In the genomic region with DNA sequence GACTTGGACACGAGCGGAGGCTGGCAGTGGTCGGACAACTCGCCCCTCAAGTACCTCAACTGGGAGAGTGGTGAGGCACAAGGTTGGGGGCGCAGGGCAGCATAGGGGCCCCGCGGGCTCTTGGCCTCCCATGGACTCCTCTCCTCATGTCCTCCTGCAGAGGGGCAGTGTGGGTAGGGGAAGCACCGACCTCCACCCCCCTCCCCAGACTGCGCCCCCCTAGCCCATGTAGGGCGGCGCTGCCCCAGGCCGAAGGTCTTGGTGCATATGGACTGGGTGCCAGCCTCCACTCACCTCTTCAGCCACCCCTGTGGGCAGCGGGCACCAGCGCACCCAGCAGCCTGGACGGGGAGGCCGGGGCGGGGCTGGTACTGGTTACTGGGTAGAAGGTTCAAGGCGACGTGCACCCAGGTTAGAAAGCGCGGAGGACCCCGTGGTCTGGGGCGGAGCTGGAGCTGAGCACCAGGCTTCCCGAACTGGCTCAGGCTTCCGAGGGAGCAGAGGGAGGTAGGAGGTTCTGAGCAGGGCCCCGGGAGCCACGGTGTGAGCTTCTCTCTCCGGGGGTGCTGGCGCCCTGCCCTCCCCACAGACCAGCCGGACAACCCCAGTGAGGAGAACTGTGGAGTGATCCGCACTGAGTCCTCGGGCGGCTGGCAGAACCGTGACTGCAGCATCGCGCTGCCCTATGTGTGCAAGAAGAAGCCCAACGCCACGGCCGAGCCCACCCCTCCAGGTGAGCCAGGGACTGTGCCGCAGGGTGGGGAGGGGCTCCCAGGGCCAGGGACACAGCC, we compare ENCODE assay signal across 21 cellular contexts. TPM values are rescaled to one million over a fixed set of nuclear protein-coding genes. Genes with fewer than 3 reads are reported as not detected.
A peak's percentile ranks its signal among the peaks of the same experiment; 100 is the strongest.
DNase-seq lines count a peak whose midpoint lies in the region; ATAC-seq, FAIRE-seq and TF ChIP-seq lines count a peak whose summit lies in the region.
"Had no signal": no experiment of that assay in that cellular context is flagged by ENCODE, and none has a peak within 500 bp of the region (broad histone marks: within the 10 kb centered on the region; RNA-seq: fewer than 3 reads in every experiment).

No MANE protein-coding gene starts in this region.

- H3K9ac ChIP-seq in H1 (replicated peaks in 1 of 4; ENCODE audit: extremely low read depth in 1 of 4, low read depth in 3 of 4, low read length in 3 of 4) (no peak overlapping the region), mesenchymal stem cell (ENCODE audit: low read length) (no peak overlapping the region), mesendoderm (ENCODE audit: low read length) (no peak overlapping the region)

- POLR2A ChIA-PET in H1 (lab: Charles Lee; ENCODE audit: partially characterized antibody) = no interaction called here

- H3K56ac ChIP-seq in H1 (replicated peaks; ENCODE audit: insufficient read length, low read depth, low read length) (no peak overlapping the region), mesendoderm (ENCODE audit: low read length) (no peak overlapping the region)

- H3K27ac ChIP-seq in H1 (ENCODE audit: low read depth, low read length) = no peak overlapping the region
- H3K27ac ChIP-seq in mesenchymal stem cell (ENCODE audit: low read length, poor library complexity, severe bottlenecking) = no peak overlapping the region
- H3K27ac ChIP-seq in mesendoderm (ENCODE audit: low read depth, low read length) = no peak overlapping the region

- H3K18ac ChIP-seq in H1 (ENCODE audit: extremely low read depth, low read length) (no peak overlapping the region), mesenchymal stem cell (ENCODE audit: low read depth in 1 of 2, low read length in 2 of 2) (no peak overlapping the region), mesendoderm (ENCODE audit: low read length) (no peak overlapping the region)

- H3K79me2 ChIP-seq in H1 (ENCODE audit: control insufficient read depth in 1 of 2, insufficient read depth in 2 of 2, low read length in 2 of 2) (no peaks in the 10 kb centered on the region), mesendoderm (ENCODE audit: control insufficient read depth, insufficient read depth, low read length) (no peaks in the 10 kb centered on the region)

- peak; percentile 59 for DNase-seq in activated effector memory CD4-positive, alpha-beta T cell treated with anti-CD3 and anti-CD28 coated beads, Interleukin-2, amount 50 U/mL, for 16 hours
- DNase-seq in activated effector memory CD4-positive, alpha-beta T cell treated with Interleukin-2 at 50 U/mL for 16 hours = no peak
- DNase-seq in H1 (ENCODE audit: low read depth in 1 of 2, low spot score in 2 of 2) (no peak), mesenchymal stem cell (no peak), urothelium cell line (ENCODE audit: low spot score) (no peak), HT-29 (ENCODE audit: low spot score) (no peak), mesendoderm (no peak)
- DNase-seq: 8988T; AML-193; C1 segment of cervical spinal cord; CD8-positive, alpha-beta T cell; GOT3; Kasumi-1; NCI-H1694 treated with DMSO at 0.1 percent for 48 hours; NCI-H446; NCI-H526; SIG-M5 had no signal

- H2AFZ ChIP-seq in H1 (ENCODE audit: low read length) (no peak overlapping the region), mesenchymal stem cell (ENCODE audit: low read depth, low read length) (no peak overlapping the region)

- no peak overlapping the region for H2BK12ac ChIP-seq in H1 (ENCODE audit: low read depth, low read length)
- H2BK12ac ChIP-seq in mesenchymal stem cell (ENCODE audit: low read length in 2 of 2) = no peak overlapping the region

- H2BK5ac ChIP-seq in H1 (ENCODE audit: low read depth, low read length) (no peak overlapping the region), mesenchymal stem cell (ENCODE audit: low read depth, low read length, poor library complexity, severe bottlenecking) (no peak overlapping the region), mesendoderm (ENCODE audit: low read length) (no peak overlapping the region)

- TF ChIP-seq EP300 in H1 (IDR thresholded peaks at IDR 0.05; ENCODE audit: borderline replicate concordance in 1 of 2, low read depth in 2 of 2, low read length in 2 of 2) = no peak

- H2BK20ac ChIP-seq in H1 (ENCODE audit: low read length) = no peak overlapping the region

- H2BK15ac ChIP-seq in H1 (ENCODE audit: low read length) (no peak overlapping the region), mesenchymal stem cell (ENCODE audit: low read depth, poor library complexity, severe bottlenecking) (no peak overlapping the region), mesendoderm (replicated peaks; ENCODE audit: low read depth) (no peak overlapping the region)

- H2AK5ac ChIP-seq in H1 (ENCODE audit: low read depth, low read length) = no peak overlapping the region
- H2AK5ac ChIP-seq in mesenchymal stem cell (ENCODE audit: low read length, severe bottlenecking) = no peak overlapping the region
- H2AK5ac ChIP-seq in mesendoderm (ENCODE audit: low read length) = no peak overlapping the region

- no peak overlapping the region for H4K91ac ChIP-seq in H1 (replicated peaks; ENCODE audit: insufficient read length, low read length)
- H4K91ac ChIP-seq in mesenchymal stem cell (ENCODE audit: low read length) = peak overlapping the region; percentile 37

- no peaks in the 10 kb centered on the region for H3K79me1 ChIP-seq in H1 (ENCODE audit: low read depth, low read length)
- H3K79me1 ChIP-seq in mesenchymal stem cell (replicated peaks; ENCODE audit: low read length, poor library complexity, severe bottlenecking) = peaks cover 54% of the 10 kb centered on the region
- no peaks in the 10 kb centered on the region for H3K79me1 ChIP-seq in mesendoderm (ENCODE audit: low read length)

- H3K4ac ChIP-seq in H1 (replicated peaks; ENCODE audit: insufficient read length, low read depth, low read length) (no peak overlapping the region), mesenchymal stem cell (ENCODE audit: low read depth in 1 of 2, low read length in 2 of 2) (no peak overlapping the region), mesendoderm (ENCODE audit: low read depth, low read length) (no peak overlapping the region)

- no peak for TF ChIP-seq POLR2A in H1 (IDR thresholded peaks at IDR 0.05; ENCODE audit: control extremely low read depth in 1 of 2, low read depth in 2 of 2, low read length in 2 of 2)

- H3K9me3 ChIP-seq in H1 (ENCODE audit: insufficient read depth in 2 of 2, low read depth in 1 of 2, low read length in 1 of 2) (no peaks in the 10 kb centered on the region), mesenchymal stem cell (ENCODE audit: control insufficient read depth, low read length) (no peaks in the 10 kb centered on the region)

- H3K4me3 ChIP-seq in H1 (ENCODE audit: extremely low read depth in 1 of 4, insufficient read depth in 2 of 4, low read depth in 3 of 4, low read length in 4 of 4) = no peak overlapping the region
- H3K4me3 ChIP-seq in mesenchymal stem cell (ENCODE audit: insufficient read depth in 1 of 2, low read depth in 1 of 2, low read length in 2 of 2) = no peak overlapping the region
- H3K4me3 ChIP-seq in mesendoderm (ENCODE audit: low read length) = no peak overlapping the region

- H3K14ac ChIP-seq in H1 (ENCODE audit: insufficient read length) (no peak overlapping the region), mesenchymal stem cell (ENCODE audit: low read length in 2 of 2) (no peak overlapping the region)

- no peaks in the 10 kb centered on the region for H3K27me3 ChIP-seq in H1 (replicated peaks in 1 of 4; ENCODE audit: control insufficient read depth in 3 of 4, extremely low read depth in 1 of 4, insufficient read depth in 3 of 4, low read length in 3 of 4)
- no peaks in the 10 kb centered on the region for H3K27me3 ChIP-seq in mesenchymal stem cell (ENCODE audit: control insufficient read depth in 1 of 2, insufficient read depth in 1 of 2, low read length in 2 of 2)
- no peaks in the 10 kb centered on the region for H3K27me3 ChIP-seq in mesendoderm (ENCODE audit: insufficient read depth, low read length, poor library complexity)

- no peaks in the 10 kb centered on the region for H4K20me1 ChIP-seq in H1 (replicated peaks in 1 of 2; ENCODE audit: control insufficient read depth in 1 of 2, insufficient read depth in 2 of 2, low read length in 2 of 2)

- H3K23ac ChIP-seq in H1 (ENCODE audit: insufficient read length) (no peak overlapping the region), mesenchymal stem cell (ENCODE audit: low read length in 2 of 2) (no peak overlapping the region), mesendoderm (ENCODE audit: low read length) (no peak overlapping the region)

- H4K8ac ChIP-seq in H1 (ENCODE audit: extremely low read depth, insufficient read depth, low read length) (0 out of 2 replicates have a peak overlapping the region, but pooled peaks have one; percentile 25), mesenchymal stem cell (ENCODE audit: low read length) (no peak overlapping the region), mesendoderm (ENCODE audit: low read depth, low read length) (no peak overlapping the region)

- no peaks in the 10 kb centered on the region; a peak in 2 of 7 replicates for H3K4me1 ChIP-seq in H1 (replicated peaks in 1 of 4; ENCODE audit: control insufficient read depth in 3 of 4, insufficient read depth in 4 of 4, low read length in 3 of 4)
- H3K4me1 ChIP-seq in mesenchymal stem cell (ENCODE audit: control insufficient read depth, insufficient read depth, low read depth, low read length) = peaks cover 16% of the 10 kb centered on the region
- no peaks in the 10 kb centered on the region for H3K4me1 ChIP-seq in mesendoderm (ENCODE audit: control insufficient read depth, low read depth, low read length)

- H3K36me3 ChIP-seq in H1 (ENCODE audit: control insufficient read depth in 2 of 4, insufficient read depth in 4 of 4, low read length in 3 of 4) = no peaks in the 10 kb centered on the region; a peak in 1 of 8 replicates
- H3K36me3 ChIP-seq in mesenchymal stem cell (ENCODE audit: control insufficient read depth in 1 of 2, insufficient read depth in 2 of 2, low read depth in 1 of 2, low read length in 2 of 2) = peaks cover 58 to 70% of the 10 kb centered on the region in 2 experiments
- peaks cover 12% of the 10 kb centered on the region for H3K36me3 ChIP-seq in mesendoderm (ENCODE audit: control insufficient read depth, insufficient read depth, low read length)

- H3K23me2 ChIP-seq in H1 (ENCODE audit: low read depth, low read length) = no peaks in the 10 kb centered on the region

- no peak; a peak in 1 of 4 replicates for TF ChIP-seq RAD21 in H1 (IDR thresholded peaks at IDR 0.05 in 1 of 2, conservative IDR thresholded peaks at IDR 0.05 in 1 of 2; ENCODE audit: low read depth in 2 of 2, low read length in 2 of 2)

- H4K5ac ChIP-seq in H1 (ENCODE audit: insufficient read length, low read depth, low read length) (no peak overlapping the region), mesendoderm (ENCODE audit: low read length) (no peak overlapping the region)

- 94% methylated on average over 33 of the region's 40 CpGs; no CpG with 5 or more reads in 1 of the 2 experiments for WGBS in H1 (ENCODE audit: extremely low coverage in 1 of 2, insufficient coverage in 1 of 2, insufficient read length in 1 of 2, insufficient replicate concordance in 2 of 2, low coverage in 1 of 2, low lambda C conversion rate in 2 of 2, missing lambda C conversion rate in 1 of 2), 2 experiments
- 96% methylated on average over 37 of the region's 40 CpGs for WGBS in mesenchymal stem cell
- no CpG with 5 or more reads among the region's 40 CpGs for WGBS in mesendoderm (ENCODE audit: extremely low coverage, insufficient coverage, low lambda C conversion rate)

- ATAC-seq in HG02884 (IDR thresholded peaks at IDR 0.05; ENCODE audit: unreplicated experiment) = no peak
- ATAC-seq: CD8-positive, alpha-beta T cell had no signal

- FAIRE-seq in H1 (lab: Jason Lieb, UNC) (no peak), urothelium cell line (lab: Jason Lieb, UNC) (peak; percentile 48)
- FAIRE-seq: G401.6, GM12892, GM19239 had no signal

- TF ChIP-seq CTCF in H1 (IDR thresholded peaks at IDR 0.05; ENCODE audit: control extremely low read depth in 1 of 3, insufficient read depth in 1 of 3, low read depth in 1 of 3, low read length in 3 of 3) = no peak

- CTCF ChIA-PET in H1 (lab: Charles Lee; ENCODE audit: partially characterized antibody) = interaction anchor here (0.6 to 1.4 kb wide), 3 partner anchors 18 to 29 kb away, joined by 3 to 5 read pairs (median 3); no protein-coding TSS in a partner anchor

- H2BK120ac ChIP-seq in H1 (replicated peaks; ENCODE audit: low read depth, low read length) = no peak overlapping the region
- H2BK120ac ChIP-seq in mesenchymal stem cell (ENCODE audit: low read depth, low read length) = no peak overlapping the region
- H2BK120ac ChIP-seq in mesendoderm (ENCODE audit: low read depth, low read length) = no peak overlapping the region

- H3K4me2 ChIP-seq in H1 (ENCODE audit: insufficient read depth in 1 of 2, low read depth in 2 of 2, low read length in 2 of 2) (no peak overlapping the region), mesenchymal stem cell (ENCODE audit: low read length, poor library complexity, severe bottlenecking) (no peak overlapping the region), mesendoderm (ENCODE audit: low read length) (no peak overlapping the region)

RNA-seq across cellular contexts. Expression of gene MRC2, which starts 39.5 kb away (rescaled TPM):
- total RNA-seq in H1 (2021; fragmentation: NEBNext Ultra II Directional; extraction: Animal tissue kit (Norgen Biotek cat#: 25700)) = 23.0 and 24.2 TPM in 2 replicates
- 7.0 and 17.2 TPM in 2 replicates for polyA plus RNA-seq in H1 (2011; rRNA removed)
- 10.9 TPM for polyA plus RNA-seq in H1 (2011; cell fraction: cytosol; rRNA removed)
- polyA plus RNA-seq in H1 (2011; cell fraction: nucleus; rRNA removed) = 82.7 TPM
- 12.5 to 19.6 TPM (median 17.8 TPM) in 4 replicates for polyA plus RNA-seq in H1 (2012, experiment 1 of 2)
- 14.4 TPM for polyA plus RNA-seq in H1 (2012, experiment 2 of 2)
- 25.8 TPM for polyA plus RNA-seq in H1 (2013, experiment 1 of 2)
- polyA plus RNA-seq in H1 (2013, experiment 2 of 2) = 22.6 TPM
- 10.5 and 11.7 TPM in 2 replicates for polyA minus RNA-seq in H1 (2011; rRNA and poly(A)+ RNA removed)
- 17.7 TPM for polyA minus RNA-seq in H1 (2011; cell fraction: cytosol; rRNA and poly(A)+ RNA removed)
- 26.9 TPM for polyA minus RNA-seq in H1 (2011; cell fraction: nucleus; rRNA and poly(A)+ RNA removed)
- 173 TPM for polyA plus RNA-seq in mesenchymal stem cell (2013, experiment 1 of 2)
- 168 TPM for polyA plus RNA-seq in mesenchymal stem cell (2013, experiment 2 of 2)
- 2.4 and 2.8 TPM in 2 replicates for total RNA-seq in HT-29 (2014; rRNA removed; shearing (Covaris generic))
- 17.2 TPM for polyA plus RNA-seq in mesendoderm (2013, experiment 1 of 2)
- 17.4 TPM for polyA plus RNA-seq in mesendoderm (2013, experiment 2 of 2)
